1 cellular context compared by ENCODE assay signal in genomic region chr2:115558725-115559124, GRCh38.
TF ChIP-seq lines count a peak whose summit lies in the region.

No MANE protein-coding gene starts in this region.

TF ChIP-seq in GM23338, 12 proteins besides CTCF, POLR2A, EP300 and RAD21 (continued from another document):
- TF ChIP-seq NANOG (IDR thresholded peaks at IDR 0.05; ENCODE audit: borderline replicate concordance) (no peak; the same call in 1 of the 2 replicates), CREB1 (CRISPR knock-in tag; IDR thresholded peaks at IDR 0.05; ENCODE audit: low read depth) (no peak)
